In genomic region chr5:66518052-66518451, GRCh38 we compare ENCODE assay signal across 19 cellular contexts.
"Had no signal": no experiment of that assay in that cellular context is flagged by ENCODE, and none has a peak within 500 bp of the region (broad histone marks: within the 10 kb centered on the region; RNA-seq: fewer than 3 reads in every experiment).

No MANE protein-coding gene starts in this region.

- H3K4me3 Mint-ChIP-seq: immature natural killer cell; natural killer cell treated with Interleukin-12 subunit alpha and Interleukin-12 subunit beta and Interleukin-15 and Interleukin-18, amount 100 ng/mL, for 72 hours; stimulated activated naive B cell treated with anti-CD40 and anti-IgM and Interleukin-4, amounts not matched to agents 10 μg/mL and 1 μg/mL and 100 μg/mL, for 72 hours; stimulated activated naive CD8-positive, alpha-beta T cell treated with anti-CD3 and anti-CD28 coated beads, Interleukin-15, amount 100 ng/mL, for 72 hours had no signal

- H3K27me3 ChIP-seq: esophagus muscularis mucosa, gastroesophageal sphincter, right lobe of liver, testis, tibial nerve had no signal

- ATAC-seq: gastroesophageal sphincter; natural killer cell treated with Interleukin-12 subunit alpha and Interleukin-12 subunit beta and Interleukin-15 and Interleukin-18, amount 100 ng/mL, for 72 hours; right lobe of liver; stimulated activated naive B cell treated with anti-CD40 and anti-IgM and Interleukin-4, amounts not matched to agents 10 μg/mL and 1 μg/mL and 100 μg/mL, for 72 hours; stimulated activated naive CD8-positive, alpha-beta T cell treated with anti-CD3 and anti-CD28 coated beads, Interleukin-15, amount 100 ng/mL, for 72 hours had no signal

- H3K36me3 ChIP-seq: esophagus muscularis mucosa, gastroesophageal sphincter, prostate gland, right lobe of liver, tibial nerve had no signal

- H2AFZ ChIP-seq: parathyroid adenoma had no signal

- H3K4me1 ChIP-seq: esophagus muscularis mucosa, gastroesophageal sphincter, parathyroid adenoma, prostate gland, right lobe of liver, testis, tibial nerve had no signal

- H3K27ac ChIP-seq: esophagus muscularis mucosa, gastroesophageal sphincter, parathyroid adenoma, prostate gland, right lobe of liver, testis, tibial nerve had no signal

- H3K27me3 Mint-ChIP-seq: natural killer cell treated with Interleukin-12 subunit alpha and Interleukin-12 subunit beta and Interleukin-15 and Interleukin-18, amount 100 ng/mL, for 72 hours; stimulated activated naive B cell treated with anti-CD40 and anti-IgM and Interleukin-4, amounts not matched to agents 10 μg/mL and 1 μg/mL and 100 μg/mL, for 72 hours; stimulated activated naive CD8-positive, alpha-beta T cell treated with anti-CD3 and anti-CD28 coated beads, Interleukin-15, amount 100 ng/mL, for 72 hours had no signal

- H3K79me2 ChIP-seq: parathyroid adenoma had no signal

- H3K4me3 ChIP-seq: esophagus muscularis mucosa, gastroesophageal sphincter, prostate gland, right lobe of liver, testis, tibial nerve had no signal

- H3K4me1 Mint-ChIP-seq: immature natural killer cell; stimulated activated naive CD8-positive, alpha-beta T cell treated with anti-CD3 and anti-CD28 coated beads, Interleukin-15, amount 100 ng/mL, for 72 hours had no signal

- DNase-seq: effector memory CD4-positive, alpha-beta T cell; glutamatergic neuron; immature natural killer cell; kidney; left cardiac atrium; left ventricle myocardium superior; occipital lobe; right lobe of liver; stimulated activated CD4-positive, alpha-beta T cell treated with anti-CD3 and anti-CD28 coated beads, Interleukin-2, amount 100 ng/mL, for 24 hours; stimulated activated CD4-positive, alpha-beta T cell treated with anti-CD3 and anti-CD28 coated beads, Interleukin-4, amount 100 ng/mL, for 4 hours; stimulated activated naive B cell treated with anti-CD40 and anti-IgM and Interleukin-4, amounts not matched to agents 10 μg/mL and 1 μg/mL and 100 μg/mL, for 72 hours; stimulated activated naive CD8-positive, alpha-beta T cell treated with anti-CD3 and anti-CD28 coated beads, Interleukin-15, amount 100 ng/mL, for 72 hours; testis had no signal

- H3K9me3 ChIP-seq: prostate gland, right lobe of liver, testis had no signal

- H3K27ac Mint-ChIP-seq: immature natural killer cell; natural killer cell treated with Interleukin-12 subunit alpha and Interleukin-12 subunit beta and Interleukin-15 and Interleukin-18, amount 100 ng/mL, for 72 hours; stimulated activated naive B cell treated with anti-CD40 and anti-IgM and Interleukin-4, amounts not matched to agents 10 μg/mL and 1 μg/mL and 100 μg/mL, for 72 hours; stimulated activated naive CD8-positive, alpha-beta T cell treated with anti-CD3 and anti-CD28 coated beads, Interleukin-15, amount 100 ng/mL, for 72 hours had no signal

- H3K9ac ChIP-seq: parathyroid adenoma had no signal

- FAIRE-seq: kidney had no signal

- H3K36me3 Mint-ChIP-seq: immature natural killer cell had no signal
